In genomic region chr18:48295586-48296311, GRCh38 we compare ENCODE assay signal across 1 cellular context.
TF ChIP-seq lines count a peak whose summit lies in the region.

No MANE protein-coding gene starts in this region.

TF ChIP-seq in WTC11, 78 proteins besides CTCF, POLR2A, EP300 and RAD21 (continued from another document):
- no peak for TF ChIP-seq E2F5 (CRISPR knock-in tag; IDR thresholded peaks at IDR 0.05)
- TF ChIP-seq, protein P1, sequence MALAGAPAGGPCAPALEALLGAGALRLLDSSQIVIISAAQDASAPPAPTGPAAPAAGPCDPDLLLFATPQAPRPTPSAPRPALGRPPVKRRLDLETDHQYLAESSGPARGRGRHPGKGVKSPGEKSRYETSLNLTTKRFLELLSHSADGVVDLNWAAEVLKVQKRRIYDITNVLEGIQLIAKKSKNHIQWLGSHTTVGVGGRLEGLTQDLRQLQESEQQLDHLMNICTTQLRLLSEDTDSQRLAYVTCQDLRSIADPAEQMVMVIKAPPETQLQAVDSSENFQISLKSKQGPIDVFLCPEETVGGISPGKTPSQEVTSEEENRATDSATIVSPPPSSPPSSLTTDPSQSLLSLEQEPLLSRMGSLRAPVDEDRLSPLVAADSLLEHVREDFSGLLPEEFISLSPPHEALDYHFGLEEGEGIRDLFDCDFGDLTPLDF (CRISPR knock-in tag; IDR thresholded peaks at IDR 0.05): no peak
- TF ChIP-seq, protein P2, sequence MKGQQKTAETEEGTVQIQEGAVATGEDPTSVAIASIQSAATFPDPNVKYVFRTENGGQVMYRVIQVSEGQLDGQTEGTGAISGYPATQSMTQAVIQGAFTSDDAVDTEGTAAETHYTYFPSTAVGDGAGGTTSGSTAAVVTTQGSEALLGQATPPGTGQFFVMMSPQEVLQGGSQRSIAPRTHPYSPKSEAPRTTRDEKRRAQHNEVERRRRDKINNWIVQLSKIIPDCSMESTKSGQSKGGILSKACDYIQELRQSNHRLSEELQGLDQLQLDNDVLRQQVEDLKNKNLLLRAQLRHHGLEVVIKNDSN (CRISPR knock-in tag; IDR thresholded peaks at IDR 0.05): no peak
- no peak for TF ChIP-seq ZNF396 (CRISPR knock-in tag; IDR thresholded peaks at IDR 0.05; ENCODE audit: borderline replicate concordance)
- no peak for TF ChIP-seq ATF1 (CRISPR knock-in tag; IDR thresholded peaks at IDR 0.05)
- TF ChIP-seq, protein P3, sequence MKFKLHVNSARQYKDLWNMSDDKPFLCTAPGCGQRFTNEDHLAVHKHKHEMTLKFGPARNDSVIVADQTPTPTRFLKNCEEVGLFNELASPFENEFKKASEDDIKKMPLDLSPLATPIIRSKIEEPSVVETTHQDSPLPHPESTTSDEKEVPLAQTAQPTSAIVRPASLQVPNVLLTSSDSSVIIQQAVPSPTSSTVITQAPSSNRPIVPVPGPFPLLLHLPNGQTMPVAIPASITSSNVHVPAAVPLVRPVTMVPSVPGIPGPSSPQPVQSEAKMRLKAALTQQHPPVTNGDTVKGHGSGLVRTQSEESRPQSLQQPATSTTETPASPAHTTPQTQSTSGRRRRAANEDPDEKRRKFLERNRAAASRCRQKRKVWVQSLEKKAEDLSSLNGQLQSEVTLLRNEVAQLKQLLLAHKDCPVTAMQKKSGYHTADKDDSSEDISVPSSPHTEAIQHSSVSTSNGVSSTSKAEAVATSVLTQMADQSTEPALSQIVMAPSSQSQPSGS (CRISPR knock-in tag; IDR thresholded peaks at IDR 0.05; ENCODE audit: borderline replicate concordance, low read depth): no peak
- TF ChIP-seq NFE2L1 (CRISPR knock-in tag; IDR thresholded peaks at IDR 0.05): no peak
